In genomic region chr3:152308475-152308844, GRCh38 we compare ENCODE assay signal across 9 cellular contexts. TPM values are rescaled to one million over a fixed set of nuclear protein-coding genes. Genes with fewer than 3 reads are reported as not detected.
DNase-seq lines count a peak whose midpoint lies in the region; ATAC-seq and TF ChIP-seq lines count a peak whose summit lies in the region.
"Had no signal": no experiment of that assay in that cellular context is flagged by ENCODE, and none has a peak within 500 bp of the region (broad histone marks: within the 10 kb centered on the region; RNA-seq: fewer than 3 reads in every experiment).

No MANE protein-coding gene starts in this region.

- DNase-seq in Right ventricle myocardium superior (no peak), left cardiac atrium (no peak), coronary artery (ENCODE audit: low spot score) (no peak), aorta (no peak), epidermal melanocyte (ENCODE audit: insufficient read length, low spot score) (no peak), putamen (ENCODE audit: low spot score) (no peak)
- no peak for DNase-seq in natural killer cell treated with Interleukin-12 subunit alpha and Interleukin-12 subunit beta and Interleukin-15 and Interleukin-18, amount 100 ng/mL, for 72 hours (ENCODE audit: low spot score)
- DNase-seq: hypothalamus had no signal

- H3K4me1 Mint-ChIP-seq in natural killer cell treated with Interleukin-12 subunit alpha and Interleukin-12 subunit beta and Interleukin-15 and Interleukin-18, amount 100 ng/mL, for 72 hours (ENCODE audit: low read depth in 2 of 2) = peaks cover 50 to 66% of the 10 kb centered on the region in 2 donors

- peak overlapping the region; percentile 32 for H3K4me3 Mint-ChIP-seq in natural killer cell treated with Interleukin-12 subunit alpha and Interleukin-12 subunit beta and Interleukin-15 and Interleukin-18, amount 100 ng/mL, for 72 hours

- intact Hi-C loops in Right ventricle myocardium superior (cut with DNase I) (no loop called here), left cardiac atrium (cut with DNase I) (no loop called here), aorta (cut with DNase I) (loop anchor here in 1 of 2 donors (5.0 kb wide), 1 partner anchor 36 kb away; no protein-coding TSS in a partner anchor)

- 76 to 80% methylated on average over 1 of the region's 1 CpG for WGBS in aorta, 2 donors

- H3K27ac ChIP-seq in coronary artery = peak overlapping the region; percentile 62 to 83
- peak overlapping the region; percentile 77 to 89 for H3K27ac ChIP-seq in aorta (ENCODE audit: low read depth in 1 of 2, low read length in 2 of 2)

- H3K9me3 ChIP-seq in aorta (ENCODE audit: control insufficient read depth, low read length) = no peaks in the 10 kb centered on the region

- peak overlapping the region; percentile 85 to 86 for H3K27ac Mint-ChIP-seq in natural killer cell treated with Interleukin-12 subunit alpha and Interleukin-12 subunit beta and Interleukin-15 and Interleukin-18, amount 100 ng/mL, for 72 hours

- H3K27me3 ChIP-seq in aorta (ENCODE audit: control insufficient read depth in 1 of 2, insufficient read depth in 2 of 2, low read length in 1 of 2) = no peaks in the 10 kb centered on the region

- ATAC-seq in Right ventricle myocardium superior (ENCODE audit: poor library complexity) (peak; percentile 9), left cardiac atrium (no peak), aorta (ENCODE audit: low FRiP score) (peak; percentile 12), HG02973 (IDR thresholded peaks at IDR 0.05; ENCODE audit: unreplicated experiment) (no peak)
- ATAC-seq in natural killer cell treated with Interleukin-12 subunit alpha and Interleukin-12 subunit beta and Interleukin-15 and Interleukin-18, amount 100 ng/mL, for 72 hours = no peak

- H3K9me3 Mint-ChIP-seq in natural killer cell treated with Interleukin-12 subunit alpha and Interleukin-12 subunit beta and Interleukin-15 and Interleukin-18, amount 100 ng/mL, for 72 hours = no peaks in the 10 kb centered on the region

- TF ChIP-seq CTCF in coronary artery (IDR thresholded peaks at IDR 0.05) = no peak

- H3K27me3 Mint-ChIP-seq in natural killer cell treated with Interleukin-12 subunit alpha and Interleukin-12 subunit beta and Interleukin-15 and Interleukin-18, amount 100 ng/mL, for 72 hours = no peaks in the 10 kb centered on the region

- peaks cover 0 to 3% of the 10 kb centered on the region in 2 donors for H3K36me3 ChIP-seq in aorta (ENCODE audit: control insufficient read depth in 1 of 2, insufficient read depth in 2 of 2, low read length in 1 of 2)

- peak overlapping the region; percentile 24 for H3K4me3 ChIP-seq in coronary artery
- peak overlapping the region in 1 of 2 donors; percentile 40 for H3K4me3 ChIP-seq in aorta (ENCODE audit: low read length in 2 of 2)

- H3K36me3 Mint-ChIP-seq in natural killer cell treated with Interleukin-12 subunit alpha and Interleukin-12 subunit beta and Interleukin-15 and Interleukin-18, amount 100 ng/mL, for 72 hours = peaks cover 7% of the 10 kb centered on the region

- H3K4me1 ChIP-seq in aorta (ENCODE audit: control insufficient read depth in 1 of 2, insufficient read depth in 2 of 2, low read length in 2 of 2) = peaks cover 9 to 19% of the 10 kb centered on the region in 2 donors

RNA-seq across cellular contexts. Expression of gene MBNL1, which starts 39.7 kb away (rescaled TPM):
- total RNA-seq in Right ventricle myocardium superior (182 TPM), left cardiac atrium (100 to 1,000 TPM; 141 to 154 TPM), aorta (100 to 1,000 TPM; 485 to 689 TPM)
- 100 to 1,000 TPM; 353 to 509 TPM for total RNA-seq in natural killer cell treated with Interleukin-12 subunit alpha and Interleukin-12 subunit beta and Interleukin-15 and Interleukin-18, amount 100 ng/mL, for 72 hours
- 100 to 1,000 TPM; 141 to 182 TPM for polyA plus RNA-seq in aorta

Comparison
In these comparisons a context has a peak if more than half of its experiments do, and no peak if none do; other contexts are left out.
1. ATAC-seq: peak in Right ventricle myocardium superior (single experiment) and aorta (single experiment); none in left cardiac atrium (0 of 2), natural killer cell treated with Interleukin-12 subunit alpha and Interleukin-12 subunit beta and Interleukin-15 and Interleukin-18, amount 100 ng/mL, for 72 hours (0 of 2) and HG02973 (single experiment).